In genomic region chr19:49459388-49459787, GRCh38 we compare ENCODE assay signal across 20 cellular contexts. TPM values are rescaled to one million over a fixed set of nuclear protein-coding genes. Genes with fewer than 3 reads are reported as not detected.
"Had no signal": no experiment of that assay in that cellular context is flagged by ENCODE, and none has a peak within 500 bp of the region (broad histone marks: within the 10 kb centered on the region; RNA-seq: fewer than 3 reads in every experiment).

No MANE protein-coding gene starts in this region.

- H3K36me3 ChIP-seq: breast epithelium, gastrocnemius medialis had no signal

- H3K4me3 ChIP-seq: ascending aorta, breast epithelium, dorsolateral prefrontal cortex, gastrocnemius medialis, heart left ventricle, lower lobe of right lung, stomach, testis, upper lobe of left lung had no signal

- H3K4me1 ChIP-seq: ascending aorta, breast epithelium, parathyroid adenoma had no signal

- H3K79me2 ChIP-seq: parathyroid adenoma had no signal

- DNase-seq: activated CD4-positive, alpha-beta T cell treated with anti-CD3 and anti-CD28 coated beads, Interleukin-2, amount 10 ng/mL, durations not matched to agents 24 days and 14 days; activated CD8-positive, alpha-beta memory T cell treated with anti-CD3 and anti-CD28 coated beads for 24 hours; activated naive CD4-positive, alpha-beta T cell; dorsolateral prefrontal cortex; endodermal cell; gastrocnemius medialis; heart left ventricle; left colon; lower lobe of right lung; midbrain; stimulated activated CD4-positive, alpha-beta T cell treated with anti-CD3 and anti-CD28 coated beads, Interleukin-12 subunit alpha, Interleukin-12 subunit beta, amount 100 ng/mL, for 4 hours; stimulated activated CD4-positive, alpha-beta T cell treated with anti-CD3 and anti-CD28 coated beads, Interleukin-2, amount 100 ng/mL, for 24 hours; stomach; T-helper 2 cell; testis; upper lobe of left lung had no signal

- H3K27me3 ChIP-seq: ascending aorta, breast epithelium, dorsolateral prefrontal cortex, gastrocnemius medialis, heart left ventricle, stomach, testis, upper lobe of left lung had no signal

- H3K9me3 ChIP-seq: ascending aorta, breast epithelium, gastrocnemius medialis, heart left ventricle, lower lobe of right lung, stomach, testis, upper lobe of left lung had no signal

- H3K9ac ChIP-seq: parathyroid adenoma had no signal

- H3K27ac ChIP-seq: ascending aorta, parathyroid adenoma, testis had no signal

- ATAC-seq: gastrocnemius medialis, heart left ventricle, left colon, lower lobe of right lung had no signal

- H2AFZ ChIP-seq: parathyroid adenoma had no signal

RNA-seq across cellular contexts. Expression of gene SLC17A7, which starts 18.1 kb away (rescaled TPM):
- total RNA-seq: epithelial cell of proximal tubule had no signal
